In the genomic region with DNA sequence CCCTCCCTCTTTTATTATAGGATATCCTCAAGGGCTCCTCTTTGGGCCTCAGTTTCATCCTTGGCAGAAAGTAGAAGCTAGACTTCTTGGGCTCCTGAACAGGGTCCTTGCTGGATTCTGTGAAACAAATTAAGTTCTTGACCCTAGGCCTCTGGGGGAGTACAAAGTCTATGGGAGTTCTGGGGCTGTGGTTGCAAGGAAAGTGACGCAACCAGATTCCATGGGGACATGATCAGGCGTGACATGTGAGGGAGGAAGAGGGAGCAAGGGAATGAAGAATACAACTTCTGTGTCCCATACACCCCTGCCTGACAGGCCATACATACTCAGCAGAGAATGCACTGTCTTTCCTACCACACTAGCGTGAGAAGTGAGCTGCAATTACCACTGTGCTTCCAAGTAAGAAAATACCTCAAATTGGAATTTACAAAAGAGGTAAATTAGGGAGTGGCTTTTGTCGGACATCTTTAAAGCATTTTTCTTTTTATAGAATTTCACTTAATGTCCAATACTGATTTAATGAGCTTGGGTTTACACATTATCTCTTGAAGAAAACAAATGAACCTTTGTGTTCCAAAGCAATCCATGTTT, we compare ENCODE assay signal across 1 cellular context.
TF ChIP-seq lines count a peak whose summit lies in the region.

No MANE protein-coding gene starts in this region.

TF ChIP-seq in H1, 55 proteins besides CTCF, POLR2A, EP300 and RAD21 (continued from another document):
- TF ChIP-seq, protein P1, sequence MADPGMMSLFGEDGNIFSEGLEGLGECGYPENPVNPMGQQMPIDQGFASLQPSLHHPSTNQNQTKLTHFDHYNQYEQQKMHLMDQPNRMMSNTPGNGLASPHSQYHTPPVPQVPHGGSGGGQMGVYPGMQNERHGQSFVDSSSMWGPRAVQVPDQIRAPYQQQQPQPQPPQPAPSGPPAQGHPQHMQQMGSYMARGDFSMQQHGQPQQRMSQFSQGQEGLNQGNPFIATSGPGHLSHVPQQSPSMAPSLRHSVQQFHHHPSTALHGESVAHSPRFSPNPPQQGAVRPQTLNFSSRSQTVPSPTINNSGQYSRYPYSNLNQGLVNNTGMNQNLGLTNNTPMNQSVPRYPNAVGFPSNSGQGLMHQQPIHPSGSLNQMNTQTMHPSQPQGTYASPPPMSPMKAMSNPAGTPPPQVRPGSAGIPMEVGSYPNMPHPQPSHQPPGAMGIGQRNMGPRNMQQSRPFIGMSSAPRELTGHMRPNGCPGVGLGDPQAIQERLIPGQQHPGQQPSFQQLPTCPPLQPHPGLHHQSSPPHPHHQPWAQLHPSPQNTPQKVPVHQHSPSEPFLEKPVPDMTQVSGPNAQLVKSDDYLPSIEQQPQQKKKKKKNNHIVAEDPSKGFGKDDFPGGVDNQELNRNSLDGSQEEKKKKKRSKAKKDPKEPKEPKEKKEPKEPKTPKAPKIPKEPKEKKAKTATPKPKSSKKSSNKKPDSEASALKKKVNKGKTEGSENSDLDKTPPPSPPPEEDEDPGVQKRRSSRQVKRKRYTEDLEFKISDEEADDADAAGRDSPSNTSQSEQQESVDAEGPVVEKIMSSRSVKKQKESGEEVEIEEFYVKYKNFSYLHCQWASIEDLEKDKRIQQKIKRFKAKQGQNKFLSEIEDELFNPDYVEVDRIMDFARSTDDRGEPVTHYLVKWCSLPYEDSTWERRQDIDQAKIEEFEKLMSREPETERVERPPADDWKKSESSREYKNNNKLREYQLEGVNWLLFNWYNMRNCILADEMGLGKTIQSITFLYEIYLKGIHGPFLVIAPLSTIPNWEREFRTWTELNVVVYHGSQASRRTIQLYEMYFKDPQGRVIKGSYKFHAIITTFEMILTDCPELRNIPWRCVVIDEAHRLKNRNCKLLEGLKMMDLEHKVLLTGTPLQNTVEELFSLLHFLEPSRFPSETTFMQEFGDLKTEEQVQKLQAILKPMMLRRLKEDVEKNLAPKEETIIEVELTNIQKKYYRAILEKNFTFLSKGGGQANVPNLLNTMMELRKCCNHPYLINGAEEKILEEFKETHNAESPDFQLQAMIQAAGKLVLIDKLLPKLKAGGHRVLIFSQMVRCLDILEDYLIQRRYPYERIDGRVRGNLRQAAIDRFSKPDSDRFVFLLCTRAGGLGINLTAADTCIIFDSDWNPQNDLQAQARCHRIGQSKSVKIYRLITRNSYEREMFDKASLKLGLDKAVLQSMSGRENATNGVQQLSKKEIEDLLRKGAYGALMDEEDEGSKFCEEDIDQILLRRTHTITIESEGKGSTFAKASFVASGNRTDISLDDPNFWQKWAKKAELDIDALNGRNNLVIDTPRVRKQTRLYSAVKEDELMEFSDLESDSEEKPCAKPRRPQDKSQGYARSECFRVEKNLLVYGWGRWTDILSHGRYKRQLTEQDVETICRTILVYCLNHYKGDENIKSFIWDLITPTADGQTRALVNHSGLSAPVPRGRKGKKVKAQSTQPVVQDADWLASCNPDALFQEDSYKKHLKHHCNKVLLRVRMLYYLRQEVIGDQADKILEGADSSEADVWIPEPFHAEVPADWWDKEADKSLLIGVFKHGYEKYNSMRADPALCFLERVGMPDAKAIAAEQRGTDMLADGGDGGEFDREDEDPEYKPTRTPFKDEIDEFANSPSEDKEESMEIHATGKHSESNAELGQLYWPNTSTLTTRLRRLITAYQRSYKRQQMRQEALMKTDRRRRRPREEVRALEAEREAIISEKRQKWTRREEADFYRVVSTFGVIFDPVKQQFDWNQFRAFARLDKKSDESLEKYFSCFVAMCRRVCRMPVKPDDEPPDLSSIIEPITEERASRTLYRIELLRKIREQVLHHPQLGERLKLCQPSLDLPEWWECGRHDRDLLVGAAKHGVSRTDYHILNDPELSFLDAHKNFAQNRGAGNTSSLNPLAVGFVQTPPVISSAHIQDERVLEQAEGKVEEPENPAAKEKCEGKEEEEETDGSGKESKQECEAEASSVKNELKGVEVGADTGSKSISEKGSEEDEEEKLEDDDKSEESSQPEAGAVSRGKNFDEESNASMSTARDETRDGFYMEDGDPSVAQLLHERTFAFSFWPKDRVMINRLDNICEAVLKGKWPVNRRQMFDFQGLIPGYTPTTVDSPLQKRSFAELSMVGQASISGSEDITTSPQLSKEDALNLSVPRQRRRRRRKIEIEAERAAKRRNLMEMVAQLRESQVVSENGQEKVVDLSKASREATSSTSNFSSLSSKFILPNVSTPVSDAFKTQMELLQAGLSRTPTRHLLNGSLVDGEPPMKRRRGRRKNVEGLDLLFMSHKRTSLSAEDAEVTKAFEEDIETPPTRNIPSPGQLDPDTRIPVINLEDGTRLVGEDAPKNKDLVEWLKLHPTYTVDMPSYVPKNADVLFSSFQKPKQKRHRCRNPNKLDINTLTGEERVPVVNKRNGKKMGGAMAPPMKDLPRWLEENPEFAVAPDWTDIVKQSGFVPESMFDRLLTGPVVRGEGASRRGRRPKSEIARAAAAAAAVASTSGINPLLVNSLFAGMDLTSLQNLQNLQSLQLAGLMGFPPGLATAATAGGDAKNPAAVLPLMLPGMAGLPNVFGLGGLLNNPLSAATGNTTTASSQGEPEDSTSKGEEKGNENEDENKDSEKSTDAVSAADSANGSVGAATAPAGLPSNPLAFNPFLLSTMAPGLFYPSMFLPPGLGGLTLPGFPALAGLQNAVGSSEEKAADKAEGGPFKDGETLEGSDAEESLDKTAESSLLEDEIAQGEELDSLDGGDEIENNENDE (IDR thresholded peaks at IDR 0.05; ENCODE audit: insufficient replicate concordance, low read length) = no peak
